Comparison of ENCODE assay signal across 1 cellular context in the genomic region with DNA sequence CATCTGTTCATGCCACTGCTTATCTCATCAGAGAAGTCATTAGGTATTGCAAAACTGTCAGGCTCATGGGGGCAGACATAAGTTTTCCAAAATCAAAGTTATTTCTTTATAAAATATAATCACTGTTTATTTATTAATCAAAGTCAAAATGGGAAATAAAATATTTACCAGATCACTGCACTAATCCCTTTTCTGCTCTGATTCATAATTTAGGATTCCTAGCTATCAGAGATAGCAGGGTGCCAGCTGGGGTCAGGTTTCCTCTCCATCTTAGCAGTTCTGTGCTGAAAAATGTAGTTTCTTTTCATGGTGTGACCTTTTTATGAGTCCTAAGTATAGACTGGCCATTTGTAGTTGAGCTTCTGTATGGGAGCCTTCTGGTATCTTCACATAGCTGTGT.
TF ChIP-seq lines count a peak whose summit lies in the region.

No MANE protein-coding gene starts in this region.

TF ChIP-seq in SK-N-SH, 30 proteins besides CTCF, POLR2A, EP300 and RAD21 (continued from another document):
- TF ChIP-seq, protein P1, sequence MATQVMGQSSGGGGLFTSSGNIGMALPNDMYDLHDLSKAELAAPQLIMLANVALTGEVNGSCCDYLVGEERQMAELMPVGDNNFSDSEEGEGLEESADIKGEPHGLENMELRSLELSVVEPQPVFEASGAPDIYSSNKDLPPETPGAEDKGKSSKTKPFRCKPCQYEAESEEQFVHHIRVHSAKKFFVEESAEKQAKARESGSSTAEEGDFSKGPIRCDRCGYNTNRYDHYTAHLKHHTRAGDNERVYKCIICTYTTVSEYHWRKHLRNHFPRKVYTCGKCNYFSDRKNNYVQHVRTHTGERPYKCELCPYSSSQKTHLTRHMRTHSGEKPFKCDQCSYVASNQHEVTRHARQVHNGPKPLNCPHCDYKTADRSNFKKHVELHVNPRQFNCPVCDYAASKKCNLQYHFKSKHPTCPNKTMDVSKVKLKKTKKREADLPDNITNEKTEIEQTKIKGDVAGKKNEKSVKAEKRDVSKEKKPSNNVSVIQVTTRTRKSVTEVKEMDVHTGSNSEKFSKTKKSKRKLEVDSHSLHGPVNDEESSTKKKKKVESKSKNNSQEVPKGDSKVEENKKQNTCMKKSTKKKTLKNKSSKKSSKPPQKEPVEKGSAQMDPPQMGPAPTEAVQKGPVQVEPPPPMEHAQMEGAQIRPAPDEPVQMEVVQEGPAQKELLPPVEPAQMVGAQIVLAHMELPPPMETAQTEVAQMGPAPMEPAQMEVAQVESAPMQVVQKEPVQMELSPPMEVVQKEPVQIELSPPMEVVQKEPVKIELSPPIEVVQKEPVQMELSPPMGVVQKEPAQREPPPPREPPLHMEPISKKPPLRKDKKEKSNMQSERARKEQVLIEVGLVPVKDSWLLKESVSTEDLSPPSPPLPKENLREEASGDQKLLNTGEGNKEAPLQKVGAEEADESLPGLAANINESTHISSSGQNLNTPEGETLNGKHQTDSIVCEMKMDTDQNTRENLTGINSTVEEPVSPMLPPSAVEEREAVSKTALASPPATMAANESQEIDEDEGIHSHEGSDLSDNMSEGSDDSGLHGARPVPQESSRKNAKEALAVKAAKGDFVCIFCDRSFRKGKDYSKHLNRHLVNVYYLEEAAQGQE (IDR thresholded peaks at IDR 0.05; ENCODE audit: low read depth, low read length): no peak
- TF ChIP-seq SIN3A (IDR thresholded peaks at IDR 0.05; ENCODE audit: borderline replicate concordance, low read depth, low read length): no peak
- peak; percentile 71; the same call in 1 of the 2 replicates for TF ChIP-seq TEAD4 (IDR thresholded peaks at IDR 0.05; ENCODE audit: borderline replicate concordance, insufficient read depth)
- TF ChIP-seq TCF12 (IDR thresholded peaks at IDR 0.05): peak; percentile 87
- TF ChIP-seq, protein P2, sequence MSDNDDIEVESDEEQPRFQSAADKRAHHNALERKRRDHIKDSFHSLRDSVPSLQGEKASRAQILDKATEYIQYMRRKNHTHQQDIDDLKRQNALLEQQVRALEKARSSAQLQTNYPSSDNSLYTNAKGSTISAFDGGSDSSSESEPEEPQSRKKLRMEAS (IDR thresholded peaks at IDR 0.05; ENCODE audit: low read depth): no peak
- no peak for TF ChIP-seq TAF1 (IDR thresholded peaks at IDR 0.05; ENCODE audit: borderline replicate concordance, low read depth, low read length)
- no peak for TF ChIP-seq EZH2phosphoT487 (IDR thresholded peaks at IDR 0.05; ENCODE audit: borderline replicate concordance, low read depth)
- TF ChIP-seq POLR2AphosphoS5 (IDR thresholded peaks at IDR 0.05; ENCODE audit: low read depth, low read length): 0 out of 2 replicates have a peak, but pooled peaks have one; percentile 22
- TF ChIP-seq RCOR1 (IDR thresholded peaks at IDR 0.05; ENCODE audit: low read length): no peak
- TF ChIP-seq, protein P3, sequence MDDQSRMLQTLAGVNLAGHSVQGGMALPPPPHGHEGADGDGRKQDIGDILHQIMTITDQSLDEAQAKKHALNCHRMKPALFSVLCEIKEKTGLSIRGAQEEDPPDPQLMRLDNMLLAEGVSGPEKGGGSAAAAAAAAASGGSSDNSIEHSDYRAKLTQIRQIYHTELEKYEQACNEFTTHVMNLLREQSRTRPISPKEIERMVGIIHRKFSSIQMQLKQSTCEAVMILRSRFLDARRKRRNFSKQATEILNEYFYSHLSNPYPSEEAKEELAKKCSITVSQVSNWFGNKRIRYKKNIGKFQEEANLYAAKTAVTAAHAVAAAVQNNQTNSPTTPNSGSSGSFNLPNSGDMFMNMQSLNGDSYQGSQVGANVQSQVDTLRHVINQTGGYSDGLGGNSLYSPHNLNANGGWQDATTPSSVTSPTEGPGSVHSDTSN (IDR thresholded peaks at IDR 0.05): peak; percentile 88
